In genomic region chr7:96303686-96304443, GRCh38 we compare ENCODE assay signal across 10 cellular contexts. TPM values are rescaled to one million over a fixed set of nuclear protein-coding genes. Genes with fewer than 3 reads are reported as not detected.
DNase-seq lines count a peak whose midpoint lies in the region; TF ChIP-seq lines count a peak whose summit lies in the region.
"Had no signal": no experiment of that assay in that cellular context is flagged by ENCODE, and none has a peak within 500 bp of the region (broad histone marks: within the 10 kb centered on the region; RNA-seq: fewer than 3 reads in every experiment).

No MANE protein-coding gene starts in this region.

- no peaks in the 10 kb centered on the region for H3K36me3 ChIP-seq in stomach
- H3K36me3 ChIP-seq: adrenal gland had no signal

- TF ChIP-seq EP300 in stomach (IDR thresholded peaks at IDR 0.05) = no peak

- no peaks in the 10 kb centered on the region for H3K27me3 Mint-ChIP-seq in activated CD4-positive, alpha-beta T cell treated with anti-CD3 and anti-CD28 coated beads, Interleukin-2, amount 10 ng/mL, durations not matched to agents 24 days and 14 days

- H3K27ac Mint-ChIP-seq in activated CD4-positive, alpha-beta T cell treated with anti-CD3 and anti-CD28 coated beads, Interleukin-2, amount 10 ng/mL, durations not matched to agents 24 days and 14 days = peak overlapping the region; percentile 89

- peak overlapping the region; percentile 58 for H3K4me3 Mint-ChIP-seq in activated CD4-positive, alpha-beta T cell treated with anti-CD3 and anti-CD28 coated beads, Interleukin-2, amount 10 ng/mL, durations not matched to agents 24 days and 14 days

- H3K4me1 Mint-ChIP-seq in activated CD4-positive, alpha-beta T cell treated with anti-CD3 and anti-CD28 coated beads, Interleukin-2, amount 10 ng/mL, durations not matched to agents 24 days and 14 days = peaks cover 43% of the 10 kb centered on the region

- TF ChIP-seq CTCF in fibroblast of the aortic adventitia (IDR thresholded peaks at IDR 0.05; ENCODE audit: insufficient read depth, low read length) (no peak), stomach (IDR thresholded peaks at IDR 0.05) (no peak)

- peaks cover 3% of the 10 kb centered on the region for H3K9me3 Mint-ChIP-seq in activated CD4-positive, alpha-beta T cell treated with anti-CD3 and anti-CD28 coated beads, Interleukin-2, amount 10 ng/mL, durations not matched to agents 24 days and 14 days

- intact Hi-C loops in activated CD4-positive, alpha-beta T cell treated with anti-CD3 and anti-CD28 coated beads, Interleukin-2, amount 10 ng/mL, durations not matched to agents 24 days and 14 days (cut with micrococcal nuclease) = loop anchor here (1.0 kb wide), 2 partner anchors 16 to 19 kb away; no protein-coding TSS in a partner anchor
- intact Hi-C loops in stomach (cut with DNase I; ENCODE audit: low total_unique reads) = no loop called here

- peak overlapping the region in 4 of 5 donors; percentile 6 to 54 (median 51) for H3K27ac ChIP-seq in stomach
- H3K27ac ChIP-seq: adrenal gland had no signal

- no peak for DNase-seq in activated CD4-positive, alpha-beta T cell treated with anti-CD3 and anti-CD28 coated beads, Interleukin-2, amount 10 ng/mL, durations not matched to agents 24 days and 14 days
- no peak for DNase-seq in activated CD4-positive, alpha-beta T cell treated with anti-CD3 and anti-CD28 coated beads, Interleukin-2, amount 50 U/mL, for 1 hour
- DNase-seq in RKO (ENCODE audit: low spot score) = peak; percentile 29
- peak; percentile 37 for DNase-seq in fibroblast of the aortic adventitia (ENCODE audit: low read depth)
- no peak for DNase-seq in stomach
- no peak for DNase-seq in NCI-H510A (lab: John Stamatoyannopoulos, UW)
- no peak for DNase-seq in NK-92 (lab: John Stamatoyannopoulos, UW; ENCODE audit: unreplicated experiment)
- DNase-seq in UCSD-AML1 (lab: John Stamatoyannopoulos, UW; ENCODE audit: unreplicated experiment) = no peak
- DNase-seq: adrenal gland, AML-193 had no signal

- TF ChIP-seq POLR2A in stomach (IDR thresholded peaks at IDR 0.05) = no peak

- peaks cover 12% of the 10 kb centered on the region for H3K36me3 Mint-ChIP-seq in activated CD4-positive, alpha-beta T cell treated with anti-CD3 and anti-CD28 coated beads, Interleukin-2, amount 10 ng/mL, durations not matched to agents 24 days and 14 days (ENCODE audit: low read depth)

- no peaks in the 10 kb centered on the region for H3K27me3 ChIP-seq in stomach
- H3K27me3 ChIP-seq: adrenal gland had no signal

- H3K4me1 ChIP-seq in stomach = peaks cover 12 to 76% (median 46%) of the 10 kb centered on the region in 4 donors

- H3K4me3 ChIP-seq in fibroblast of the aortic adventitia (ENCODE audit: low read depth, low read length) = no peak overlapping the region
- no peak overlapping the region for H3K4me3 ChIP-seq in stomach
- H3K4me3 ChIP-seq: adrenal gland had no signal

- H3K9me3 ChIP-seq in stomach = no peaks in the 10 kb centered on the region
- H3K9me3 ChIP-seq: adrenal gland had no signal

- 62 to 79% (median 66%) methylated on average over 5 of the region's 5 CpGs for WGBS in stomach, 5 donors

RNA-seq across cellular contexts. Expression of gene SLC25A13, which starts 18.0 kb away (rescaled TPM):
- 25.8 and 26.3 TPM in 2 replicates for total RNA-seq in activated CD4-positive, alpha-beta T cell treated with anti-CD3 and anti-CD28 coated beads, Interleukin-2, amount 10 ng/mL, durations not matched to agents 24 days and 14 days
- total RNA-seq in fibroblast of the aortic adventitia (ENCODE audit: low replicate concordance) (14.3 and 24.5 TPM in 2 replicates), stomach (10 to 100 TPM in 4 of 5 donors, 1 to 10 TPM in 1; 4.1 to 72.0 (median 47.1) TPM)
- polyA plus RNA-seq in stomach = 10 to 100 TPM in 1 of 3 donors, 1 to 10 TPM in 2; 7.1 to 11.9 (median 9.4) TPM

Comparison
In these comparisons a context has a peak if more than half of its experiments do, and no peak if none do; other contexts are left out.
1. DNase-seq: peak in RKO (single experiment) and fibroblast of the aortic adventitia (single experiment); none in activated CD4-positive, alpha-beta T cell treated with anti-CD3 and anti-CD28 coated beads, Interleukin-2, amount 10 ng/mL, durations not matched to agents 24 days and 14 days (single experiment), activated CD4-positive, alpha-beta T cell treated with anti-CD3 and anti-CD28 coated beads, Interleukin-2, amount 50 U/mL, for 1 hour (single experiment), stomach (single experiment), NCI-H510A (single experiment), NK-92 (single experiment) and UCSD-AML1 (single experiment).